ENCODE assay signal across 23 cellular contexts in genomic region chr1:207987164-207987563, GRCh38.
"Had no signal": no experiment of that assay in that cellular context is flagged by ENCODE, and none has a peak within 500 bp of the region (broad histone marks: within the 10 kb centered on the region; RNA-seq: fewer than 3 reads in every experiment).

No MANE protein-coding gene starts in this region.

- H3K4me1 ChIP-seq: ascending aorta, thyroid gland had no signal

- ATAC-seq: right cardiac atrium, T-cell had no signal

- H3K4me3 Mint-ChIP-seq: activated B cell treated with CpG ODN at 0.5 μM for 24 hours; activated CD4-positive, alpha-beta memory T cell treated with anti-CD3 and anti-CD28 coated beads for 36 hours; activated naive CD4-positive, alpha-beta T cell treated with anti-CD3 and anti-CD28 coated beads, Interleukin-2, amount 10 ng/mL, durations not matched to agents 7 days and 5 days; activated T-cell treated with anti-CD3 and anti-CD28 coated beads, Interleukin-2, amount 50 U/mL, for 24 hours; immature natural killer cell; T-cell had no signal

- H3K4me3 ChIP-seq: ascending aorta, esophagus muscularis mucosa, thyroid gland had no signal

- H3K27ac ChIP-seq: ascending aorta, esophagus muscularis mucosa, thyroid gland had no signal

- H3K9me3 ChIP-seq: ascending aorta, esophagus muscularis mucosa, thyroid gland had no signal

- DNase-seq: activated B cell treated with CpG ODN at 0.5 μM for 24 hours; activated CD4-positive, alpha-beta memory T cell treated with anti-CD3 and anti-CD28 coated beads for 36 hours; activated CD4-positive, alpha-beta T cell treated with anti-CD3 and anti-CD28 coated beads for 4 hours; activated effector memory CD4-positive, alpha-beta T cell treated with Interleukin-2 at 50 U/mL for 16 hours; activated naive CD4-positive, alpha-beta T cell treated with anti-CD3 and anti-CD28 coated beads, Interleukin-2, amount 10 ng/mL, durations not matched to agents 7 days and 5 days; activated T-cell treated with anti-CD3 and anti-CD28 coated beads, Interleukin-2, amount 50 U/mL, for 24 hours; cerebellar nuclear complex; cortex of kidney; effector CD4-positive, alpha-beta T cell; immature natural killer cell; left cardiac atrium; mammary epithelial cell; midbrain; occipital lobe; right cardiac atrium; stimulated activated CD4-positive, alpha-beta T cell treated with anti-CD3 and anti-CD28 coated beads, Interleukin-2, amount 100 ng/mL, for 24 hours; stimulated activated naive CD4-positive, alpha-beta T cell treated with Interleukin-2 at 50 U/mL for 16 hours; T-cell; thyroid gland had no signal

- FAIRE-seq: bronchial epithelial cell had no signal

- H3K9me3 Mint-ChIP-seq: activated B cell treated with CpG ODN at 0.5 μM for 24 hours; activated CD4-positive, alpha-beta memory T cell treated with anti-CD3 and anti-CD28 coated beads for 36 hours; activated naive CD4-positive, alpha-beta T cell treated with anti-CD3 and anti-CD28 coated beads, Interleukin-2, amount 10 ng/mL, durations not matched to agents 7 days and 5 days; activated T-cell treated with anti-CD3 and anti-CD28 coated beads, Interleukin-2, amount 50 U/mL, for 24 hours; immature natural killer cell; T-cell had no signal

- H3K36me3 Mint-ChIP-seq: activated CD4-positive, alpha-beta memory T cell treated with anti-CD3 and anti-CD28 coated beads for 36 hours; activated naive CD4-positive, alpha-beta T cell treated with anti-CD3 and anti-CD28 coated beads, Interleukin-2, amount 10 ng/mL, durations not matched to agents 7 days and 5 days; immature natural killer cell; T-cell had no signal

- H3K27ac Mint-ChIP-seq: activated B cell treated with CpG ODN at 0.5 μM for 24 hours; activated CD4-positive, alpha-beta memory T cell treated with anti-CD3 and anti-CD28 coated beads for 36 hours; activated naive CD4-positive, alpha-beta T cell treated with anti-CD3 and anti-CD28 coated beads, Interleukin-2, amount 10 ng/mL, durations not matched to agents 7 days and 5 days; activated T-cell treated with anti-CD3 and anti-CD28 coated beads, Interleukin-2, amount 50 U/mL, for 24 hours; immature natural killer cell; progenitor cell of endocrine pancreas; T-cell had no signal

- H3K36me3 ChIP-seq: ascending aorta, esophagus muscularis mucosa, thyroid gland had no signal

- H3K4me1 Mint-ChIP-seq: activated B cell treated with CpG ODN at 0.5 μM for 24 hours; activated naive CD4-positive, alpha-beta T cell treated with anti-CD3 and anti-CD28 coated beads, Interleukin-2, amount 10 ng/mL, durations not matched to agents 7 days and 5 days; immature natural killer cell; T-cell had no signal

- H3K27me3 ChIP-seq: ascending aorta, thyroid gland had no signal
